ENCODE assay signal across 24 cellular contexts in the genomic region with DNA sequence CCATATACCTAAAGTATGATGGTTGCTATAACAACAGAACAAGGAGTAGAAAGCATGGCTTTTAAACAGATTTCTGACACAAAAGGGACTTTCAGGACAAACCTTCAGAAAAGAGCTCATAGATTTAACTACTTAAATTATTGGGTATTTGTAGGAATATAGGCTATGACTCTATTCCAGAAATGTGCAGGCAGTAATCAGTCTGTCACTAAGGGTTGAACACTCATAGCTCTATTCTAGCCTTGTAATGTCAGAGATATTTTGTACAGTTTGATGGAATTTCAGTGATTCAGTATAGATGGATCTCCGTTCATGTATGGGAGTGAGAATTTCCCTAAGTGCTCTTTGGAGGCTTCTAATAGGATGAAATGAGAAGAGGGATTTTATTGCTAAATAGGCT.
"Had no signal": no experiment of that assay in that cellular context is flagged by ENCODE, and none has a peak within 500 bp of the region (broad histone marks: within the 10 kb centered on the region; RNA-seq: fewer than 3 reads in every experiment).

No MANE protein-coding gene starts in this region.

- H3K27ac Mint-ChIP-seq: immature natural killer cell; naive B cell; natural killer cell treated with Interleukin-12 subunit alpha and Interleukin-12 subunit beta and Interleukin-15 and Interleukin-18, amount 100 ng/mL, for 72 hours; neural progenitor cell; stimulated activated effector memory CD8-positive, alpha-beta T cell treated with anti-CD3 and anti-CD28 coated beads, Interleukin-12 subunit alpha, Interleukin-12 subunit beta, amount 100 ng/mL, for 72 hours had no signal

- H3K9ac ChIP-seq: neural progenitor cell had no signal

- H3K36me3 Mint-ChIP-seq: naive B cell; neural progenitor cell; stimulated activated effector memory CD8-positive, alpha-beta T cell treated with anti-CD3 and anti-CD28 coated beads, Interleukin-12 subunit alpha, Interleukin-12 subunit beta, amount 100 ng/mL, for 72 hours had no signal

- H3K36me3 ChIP-seq: esophagus muscularis mucosa, lower lobe of right lung, neural progenitor cell, prostate gland, right atrium auricular region, stomach, thyroid gland, vagina had no signal

- DNase-seq: dermis blood vessel endothelial cell; effector memory CD4-positive, alpha-beta T cell; hypothalamus; immature natural killer cell; islet precursor cell; kidney glomerular epithelial cell; left ventricle myocardium superior; lower lobe of right lung; mucosa of descending colon; naive B cell; stimulated activated CD4-positive, alpha-beta T cell treated with anti-CD3 and anti-CD28 coated beads, Interleukin-2, amount 100 ng/mL, for 24 hours; stimulated activated CD4-positive, alpha-beta T cell treated with anti-CD3 and anti-CD28 coated beads, Interleukin-4, amount 100 ng/mL, for 24 hours; stimulated activated naive CD4-positive, alpha-beta T cell treated with Interleukin-2 at 50 U/mL for 16 hours; stomach; thyroid gland had no signal

- H3K4me3 Mint-ChIP-seq: immature natural killer cell; naive B cell; natural killer cell treated with Interleukin-12 subunit alpha and Interleukin-12 subunit beta and Interleukin-15 and Interleukin-18, amount 100 ng/mL, for 72 hours; neural progenitor cell; stimulated activated effector memory CD8-positive, alpha-beta T cell treated with anti-CD3 and anti-CD28 coated beads, Interleukin-12 subunit alpha, Interleukin-12 subunit beta, amount 100 ng/mL, for 72 hours had no signal

- H3K27me3 ChIP-seq: esophagus muscularis mucosa, neural progenitor cell, right atrium auricular region, stomach, thyroid gland, vagina had no signal

- H3K9me3 ChIP-seq: esophagus muscularis mucosa, lower lobe of right lung, mucosa of descending colon, prostate gland, right atrium auricular region, stomach, thyroid gland, vagina had no signal

- H3K4me1 ChIP-seq: esophagus muscularis mucosa, lower lobe of right lung, neural progenitor cell, prostate gland, right atrium auricular region, stomach, thyroid gland, vagina had no signal

- H3K9me3 Mint-ChIP-seq: immature natural killer cell; natural killer cell treated with Interleukin-12 subunit alpha and Interleukin-12 subunit beta and Interleukin-15 and Interleukin-18, amount 100 ng/mL, for 72 hours; neural progenitor cell had no signal

- ATAC-seq: left ventricle myocardium superior; lower lobe of right lung; mucosa of descending colon; natural killer cell treated with Interleukin-12 subunit alpha and Interleukin-12 subunit beta and Interleukin-15 and Interleukin-18, amount 100 ng/mL, for 72 hours; sciatic nerve; stimulated activated effector memory CD8-positive, alpha-beta T cell treated with anti-CD3 and anti-CD28 coated beads, Interleukin-12 subunit alpha, Interleukin-12 subunit beta, amount 100 ng/mL, for 72 hours had no signal

- H2AFZ ChIP-seq: neural progenitor cell had no signal

- H3K4me2 ChIP-seq: neural progenitor cell had no signal

- H3K4me3 ChIP-seq: coronary artery, esophagus muscularis mucosa, lower lobe of right lung, mucosa of descending colon, neural progenitor cell, prostate gland, right atrium auricular region, stomach, thyroid gland, vagina had no signal

- H3K27ac ChIP-seq: coronary artery, esophagus muscularis mucosa, lower lobe of right lung, neural progenitor cell, prostate gland, right atrium auricular region, stomach, thyroid gland, vagina had no signal
